Comparison of ENCODE assay signal across 1 cellular context in genomic region chr2:46747297-46747818, GRCh38.
TF ChIP-seq lines count a peak whose summit lies in the region.

No MANE protein-coding gene starts in this region.

TF ChIP-seq in HepG2, 621 proteins besides CTCF, POLR2A, EP300 and RAD21 (continued from another document and continues in another):
- TF ChIP-seq ZNF800 (CRISPR knock-in tag; IDR thresholded peaks at IDR 0.05), result no peak
- no peak; the same call in 1 of the 2 replicates for TF ChIP-seq NCOA1 (CRISPR knock-in tag; IDR thresholded peaks at IDR 0.05)
- TF ChIP-seq SRSF4 (IDR thresholded peaks at IDR 0.05; ENCODE audit: low read depth, low read length, poor library complexity, severe bottlenecking), result no peak
- TF ChIP-seq ZNF441 (CRISPR knock-in tag; IDR thresholded peaks at IDR 0.05; ENCODE audit: borderline replicate concordance), result peak; percentile 70; the same call in 1 of the 2 replicates
- no peak for TF ChIP-seq FOXM1 (CRISPR knock-in tag; IDR thresholded peaks at IDR 0.05)
- TF ChIP-seq GABPA (IDR thresholded peaks at IDR 0.05; ENCODE audit: low read depth, low read length), result no peak
- TF ChIP-seq GABPA (CRISPR knock-in tag; IDR thresholded peaks at IDR 0.05; ENCODE audit: low read depth), result peak; percentile 49; the same call in 1 of the 2 replicates
- TF ChIP-seq PAXIP1 (CRISPR knock-in tag; conservative IDR thresholded peaks at IDR 0.05), result peak; percentile 95
- TF ChIP-seq HNF1B (CRISPR knock-in tag; IDR thresholded peaks at IDR 0.05), result peak; percentile 15; the same call in 1 of the 2 replicates
- TF ChIP-seq ZNF318 (CRISPR knock-in tag; IDR thresholded peaks at IDR 0.05), result no peak
- TF ChIP-seq SPEN (CRISPR knock-in tag; IDR thresholded peaks at IDR 0.05; ENCODE audit: low read depth), result no peak
- TF ChIP-seq ZEB1 (IDR thresholded peaks at IDR 0.05; ENCODE audit: insufficient replicate concordance, low read depth), result no peak
- peak; percentile 33; the same call in 1 of the 2 replicates for TF ChIP-seq FOXK2 (IDR thresholded peaks at IDR 0.05)
- TF ChIP-seq CENPX (CRISPR knock-in tag; IDR thresholded peaks at IDR 0.05), result no peak
- TF ChIP-seq NFE2L1 (CRISPR knock-in tag; IDR thresholded peaks at IDR 0.05; ENCODE audit: borderline replicate concordance), result no peak
- no peak for TF ChIP-seq ZNF260 (CRISPR knock-in tag; IDR thresholded peaks at IDR 0.05; ENCODE audit: borderline replicate concordance, low read depth)
- no peak for TF ChIP-seq NFKB2 (CRISPR knock-in tag; IDR thresholded peaks at IDR 0.05; ENCODE audit: borderline replicate concordance)
- TF ChIP-seq NFIC (IDR thresholded peaks at IDR 0.05; ENCODE audit: low read length), result peak; percentile 78; the same call in 1 of the 2 replicates
- TF ChIP-seq PATZ1 (CRISPR knock-in tag; IDR thresholded peaks at IDR 0.05), result 0 out of 2 replicates have a peak, but pooled peaks have one; percentile 24
- no peak for TF ChIP-seq AKAP8 (CRISPR knock-in tag; IDR thresholded peaks at IDR 0.05)
- TF ChIP-seq ZNF710 (CRISPR knock-in tag; IDR thresholded peaks at IDR 0.05; ENCODE audit: borderline replicate concordance), result peak; percentile 88; the same call in 1 of the 2 replicates
- TF ChIP-seq MED13 (CRISPR knock-in tag; IDR thresholded peaks at IDR 0.05), result no peak
- peak; percentile 33; the same call in 1 of the 2 replicates for TF ChIP-seq ZNF580 (CRISPR knock-in tag; IDR thresholded peaks at IDR 0.05; ENCODE audit: borderline replicate concordance, low read depth)
- TF ChIP-seq ZXDC (CRISPR knock-in tag; IDR thresholded peaks at IDR 0.05), result no peak
- no peak for TF ChIP-seq CHD2 (IDR thresholded peaks at IDR 0.05; ENCODE audit: low read depth, low read length)
- no peak for TF ChIP-seq GZF1 (CRISPR knock-in tag; IDR thresholded peaks at IDR 0.05)
- TF ChIP-seq ONECUT2 (CRISPR knock-in tag; IDR thresholded peaks at IDR 0.05), result no peak
